Comparison of ENCODE assay signal across 17 cellular contexts in the genomic region with DNA sequence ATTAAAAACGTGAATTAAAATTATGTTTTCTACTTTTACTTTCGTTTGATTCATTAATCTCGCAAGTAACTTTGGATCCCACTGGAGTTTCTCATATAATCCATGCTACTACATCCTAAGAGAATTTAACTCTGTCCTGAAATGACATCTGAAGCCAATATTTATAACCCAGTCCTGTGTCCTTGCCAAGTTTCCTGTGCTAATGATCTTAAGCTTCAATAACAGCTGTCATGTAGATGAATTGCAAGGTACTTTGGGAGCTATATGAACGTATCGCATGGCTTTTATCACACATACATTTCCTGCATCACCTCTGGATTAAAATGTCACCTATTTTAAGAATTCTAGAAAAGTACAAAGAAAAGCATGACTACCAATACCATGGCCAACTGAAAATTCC.
DNase-seq lines count a peak whose midpoint lies in the region; ATAC-seq, FAIRE-seq and TF ChIP-seq lines count a peak whose summit lies in the region.
"Had no signal": no experiment of that assay in that cellular context is flagged by ENCODE, and none has a peak within 500 bp of the region (broad histone marks: within the 10 kb centered on the region; RNA-seq: fewer than 3 reads in every experiment).

No MANE protein-coding gene starts in this region.

- H3K4me3 ChIP-seq in keratinocyte (ENCODE audit: control insufficient read depth in 2 of 3, extremely low read depth in 1 of 3, insufficient read depth in 2 of 3, low read depth in 1 of 3, low read length in 3 of 3) (peak overlapping the region in 2 of 3 experiments; percentile 36 to 51), tibial nerve (no peak overlapping the region)
- H3K4me3 ChIP-seq: gastroesophageal sphincter, lower lobe of right lung, SJCRH30 had no signal

- no peak overlapping the region for H3K4me3 Mint-ChIP-seq in activated T-cell treated with anti-CD3 and anti-CD28 coated beads, Interleukin-2, amount 50 U/mL, for 4 hours
- H3K4me3 Mint-ChIP-seq: B cell; naive thymus-derived CD8-positive, alpha-beta T cell had no signal

- peak overlapping the region; percentile 25 for H3K9ac ChIP-seq in keratinocyte (ENCODE audit: control insufficient read depth, extremely low read depth, insufficient read depth, low read length)

- H3K9me3 ChIP-seq in keratinocyte (ENCODE audit: control insufficient read depth, low read depth, low read length) (no peaks in the 10 kb centered on the region), tibial nerve (no peaks in the 10 kb centered on the region)
- H3K9me3 ChIP-seq: lower lobe of right lung, SJCRH30 had no signal

- H3K79me2 ChIP-seq in keratinocyte (ENCODE audit: control insufficient read depth, insufficient read depth, low read length): no peaks in the 10 kb centered on the region

- H3K36me3 Mint-ChIP-seq in activated T-cell treated with anti-CD3 and anti-CD28 coated beads, Interleukin-2, amount 50 U/mL, for 4 hours (ENCODE audit: insufficient read depth): no peaks in the 10 kb centered on the region
- H3K36me3 Mint-ChIP-seq: naive thymus-derived CD8-positive, alpha-beta T cell had no signal

- DNase-seq in DMS 273 (lab: John Stamatoyannopoulos, UW; ENCODE audit: unreplicated experiment) (peak; percentile 89), NCI-H1092 (lab: John Stamatoyannopoulos, UW) (peak; percentile 11), NCI-H82 (lab: John Stamatoyannopoulos, UW) (peak; percentile 92), keratinocyte (ENCODE audit: low read depth, low spot score) (no peak), tibial nerve (ENCODE audit: low spot score in 2 of 2) (no peak), 8988T (no peak)
- DNase-seq in activated T-cell treated with anti-CD3 and anti-CD28 coated beads, Interleukin-2, amount 50 U/mL, for 4 hours: no peak
- DNase-seq: activated CD4-positive, alpha-beta T cell treated with anti-CD3 and anti-CD28 coated beads, Interleukin-2, amount 50 U/mL, for 48 hours; DMS53; KBM-7; lower lobe of right lung; naive thymus-derived CD8-positive, alpha-beta T cell; NCI-H146 had no signal

- H3K27ac ChIP-seq in keratinocyte (ENCODE audit: control insufficient read depth, insufficient read depth, low read length): no peak overlapping the region
- H3K27ac ChIP-seq in tibial nerve: no peak overlapping the region
- H3K27ac ChIP-seq: gastroesophageal sphincter, lower lobe of right lung, SJCRH30 had no signal

- no peaks in the 10 kb centered on the region for H3K27me3 ChIP-seq in keratinocyte (ENCODE audit: control insufficient read depth, extremely low read depth, insufficient read depth, low read length)
- no peaks in the 10 kb centered on the region for H3K27me3 ChIP-seq in tibial nerve
- H3K27me3 ChIP-seq: gastroesophageal sphincter, SJCRH30 had no signal

- no peaks in the 10 kb centered on the region for H3K9me1 ChIP-seq in keratinocyte (ENCODE audit: control insufficient read depth, extremely low read depth, insufficient read depth, low read length)

- no peak for ATAC-seq in HG03378 (IDR thresholded peaks at IDR 0.05; ENCODE audit: unreplicated experiment)
- no peak for ATAC-seq in activated T-cell treated with anti-CD3 and anti-CD28 coated beads, Interleukin-2, amount 50 U/mL, for 4 hours
- ATAC-seq: gastroesophageal sphincter; lower lobe of right lung; naive thymus-derived CD8-positive, alpha-beta T cell had no signal

- WGBS in tibial nerve, 2 donors: 60 to 61% methylated on average over 5 of the region's 5 CpGs

- peaks cover 2% of the 10 kb centered on the region for H3K27me3 Mint-ChIP-seq in activated T-cell treated with anti-CD3 and anti-CD28 coated beads, Interleukin-2, amount 50 U/mL, for 4 hours (ENCODE audit: low read depth)
- H3K27me3 Mint-ChIP-seq: B cell had no signal

- no peaks in the 10 kb centered on the region for H3K9me3 Mint-ChIP-seq in activated T-cell treated with anti-CD3 and anti-CD28 coated beads, Interleukin-2, amount 50 U/mL, for 4 hours

- no peaks in the 10 kb centered on the region for H3K36me3 ChIP-seq in keratinocyte (ENCODE audit: control insufficient read depth in 2 of 2, extremely low read depth in 1 of 2, insufficient read depth in 2 of 2, low read length in 2 of 2)
- H3K36me3 ChIP-seq in tibial nerve: no peaks in the 10 kb centered on the region
- H3K36me3 ChIP-seq: gastroesophageal sphincter, lower lobe of right lung, SJCRH30 had no signal

- TF ChIP-seq POLR2A in tibial nerve (IDR thresholded peaks at IDR 0.05): no peak

- TF ChIP-seq EP300 in tibial nerve (IDR thresholded peaks at IDR 0.05): no peak

- H3K4me1 Mint-ChIP-seq in activated T-cell treated with anti-CD3 and anti-CD28 coated beads, Interleukin-2, amount 50 U/mL, for 4 hours (ENCODE audit: low read depth): no peaks in the 10 kb centered on the region
- H3K4me1 Mint-ChIP-seq: B cell; naive thymus-derived CD8-positive, alpha-beta T cell had no signal

- H2AFZ ChIP-seq in keratinocyte (ENCODE audit: control insufficient read depth, low read length): peak overlapping the region; percentile 92

- H3K4me2 ChIP-seq in keratinocyte (ENCODE audit: control insufficient read depth, extremely low read depth, insufficient read depth, low read depth, low read length): peak overlapping the region; percentile 81

- dilution Hi-C loops in keratinocyte (cut with MboI; ENCODE audit: extremely low pct_ligation_motif_present, low sequenced_read_pairs): no loop called here

- H3K4me1 ChIP-seq in keratinocyte (ENCODE audit: control insufficient read depth, extremely low read depth, insufficient read depth, low read length): peaks cover 4% of the 10 kb centered on the region
- no peaks in the 10 kb centered on the region for H3K4me1 ChIP-seq in tibial nerve

- peak; percentile 59 for FAIRE-seq in keratinocyte (lab: Jason Lieb, UNC)

- H4K20me1 ChIP-seq in keratinocyte (ENCODE audit: control insufficient read depth, extremely low read depth, insufficient read depth, low read length): no peaks in the 10 kb centered on the region

- TF ChIP-seq CTCF in keratinocyte (optimal IDR thresholded peaks at IDR 0.05 in 1 of 3, IDR thresholded peaks at IDR 0.05 in 1 of 3, conservative IDR thresholded peaks at IDR 0.05 in 1 of 3; ENCODE audit: extremely low read depth in 1 of 3, insufficient read depth in 2 of 3, low read length in 3 of 3) (no peak), tibial nerve (IDR thresholded peaks at IDR 0.05) (no peak)

Comparison
In these comparisons a context has a peak if more than half of its experiments do, and no peak if none do; other contexts are left out.
1. DNase-seq: peak in DMS 273 (single experiment), NCI-H1092 (single experiment) and NCI-H82 (single experiment); none in keratinocyte (single experiment), activated T-cell treated with anti-CD3 and anti-CD28 coated beads, Interleukin-2, amount 50 U/mL, for 4 hours (single experiment), tibial nerve (0 of 2) and 8988T (single experiment).
2. H3K4me3 ChIP-seq: peak in keratinocyte (2 of 3); none in tibial nerve (0 of 4).